In the genomic region with DNA sequence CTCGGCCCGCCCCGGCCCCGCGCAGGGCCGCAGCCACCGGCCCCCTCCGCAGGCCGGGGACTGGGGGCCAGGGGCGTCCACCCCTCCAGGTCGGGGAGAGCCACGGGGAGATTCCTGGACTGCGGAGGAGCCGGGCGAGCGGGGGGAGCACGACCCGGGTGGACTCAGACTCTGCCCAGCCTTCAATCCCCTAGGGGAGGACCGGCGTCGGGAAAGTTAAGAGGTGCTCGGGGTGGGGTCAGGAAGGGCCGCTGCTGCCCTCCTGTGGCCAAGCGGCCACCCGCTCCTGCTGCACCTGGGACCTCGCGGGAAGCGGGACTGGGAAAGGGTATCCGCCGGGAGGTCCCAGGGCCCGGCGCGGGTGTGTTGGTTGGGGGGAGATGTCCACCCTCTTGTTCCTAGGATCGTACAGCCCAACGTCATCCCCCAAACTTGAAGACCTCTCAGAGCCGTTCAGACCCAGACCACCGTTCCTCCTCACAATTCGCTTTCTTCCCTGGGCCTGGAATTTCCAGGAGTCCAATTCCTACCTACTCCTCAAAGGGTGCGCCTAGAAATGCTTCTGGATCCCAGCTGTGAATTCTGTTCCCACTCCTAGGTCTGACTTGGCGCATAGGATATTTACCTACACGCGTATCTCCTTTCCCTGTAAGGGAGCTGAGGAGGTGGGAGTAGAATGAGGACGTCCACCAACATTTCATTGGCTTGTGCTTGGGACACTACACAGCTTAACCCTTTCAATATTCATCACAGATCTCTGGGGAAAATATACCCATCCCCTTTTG, we compare ENCODE assay signal across 1 cellular context.
TF ChIP-seq lines count a peak whose summit lies in the region.

No MANE protein-coding gene starts in this region.

TF ChIP-seq in K562, 482 proteins besides CTCF, POLR2A, EP300 and RAD21 (continued from another document and continues in another):
- TF ChIP-seq, protein P1, sequence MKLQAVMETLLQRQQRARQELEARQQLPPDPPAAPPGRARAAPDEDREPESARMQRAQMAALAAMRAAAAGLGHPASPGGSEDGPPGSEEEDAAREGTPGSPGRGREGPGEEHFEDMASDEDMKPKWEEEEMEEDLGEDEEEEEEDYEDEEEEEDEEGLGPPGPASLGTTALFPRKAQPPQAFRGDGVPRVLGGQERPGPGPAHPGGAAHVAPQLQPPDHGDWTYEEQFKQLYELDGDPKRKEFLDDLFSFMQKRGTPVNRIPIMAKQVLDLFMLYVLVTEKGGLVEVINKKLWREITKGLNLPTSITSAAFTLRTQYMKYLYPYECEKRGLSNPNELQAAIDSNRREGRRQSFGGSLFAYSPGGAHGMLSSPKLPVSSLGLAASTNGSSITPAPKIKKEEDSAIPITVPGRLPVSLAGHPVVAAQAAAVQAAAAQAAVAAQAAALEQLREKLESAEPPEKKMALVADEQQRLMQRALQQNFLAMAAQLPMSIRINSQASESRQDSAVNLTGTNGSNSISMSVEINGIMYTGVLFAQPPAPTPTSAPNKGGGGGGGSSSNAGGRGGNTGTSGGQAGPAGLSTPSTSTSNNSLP (IDR thresholded peaks at IDR 0.05; ENCODE audit: borderline replicate concordance, low read depth, low read length): no peak
- no peak for TF ChIP-seq ZNF316 (IDR thresholded peaks at IDR 0.05)
- TF ChIP-seq RFX7 (CRISPR knock-in tag; IDR thresholded peaks at IDR 0.05): no peak
- no peak for TF ChIP-seq MAFG (tag; conservative IDR thresholded peaks at IDR 0.05)
- no peak for TF ChIP-seq ZNF24 (IDR thresholded peaks at IDR 0.05)
- TF ChIP-seq ZBTB7A (IDR thresholded peaks at IDR 0.05; ENCODE audit: borderline replicate concordance, control insufficient read depth, low read depth, low read length): no peak; the same call in 1 of the 2 replicates
- TF ChIP-seq, protein P2, sequence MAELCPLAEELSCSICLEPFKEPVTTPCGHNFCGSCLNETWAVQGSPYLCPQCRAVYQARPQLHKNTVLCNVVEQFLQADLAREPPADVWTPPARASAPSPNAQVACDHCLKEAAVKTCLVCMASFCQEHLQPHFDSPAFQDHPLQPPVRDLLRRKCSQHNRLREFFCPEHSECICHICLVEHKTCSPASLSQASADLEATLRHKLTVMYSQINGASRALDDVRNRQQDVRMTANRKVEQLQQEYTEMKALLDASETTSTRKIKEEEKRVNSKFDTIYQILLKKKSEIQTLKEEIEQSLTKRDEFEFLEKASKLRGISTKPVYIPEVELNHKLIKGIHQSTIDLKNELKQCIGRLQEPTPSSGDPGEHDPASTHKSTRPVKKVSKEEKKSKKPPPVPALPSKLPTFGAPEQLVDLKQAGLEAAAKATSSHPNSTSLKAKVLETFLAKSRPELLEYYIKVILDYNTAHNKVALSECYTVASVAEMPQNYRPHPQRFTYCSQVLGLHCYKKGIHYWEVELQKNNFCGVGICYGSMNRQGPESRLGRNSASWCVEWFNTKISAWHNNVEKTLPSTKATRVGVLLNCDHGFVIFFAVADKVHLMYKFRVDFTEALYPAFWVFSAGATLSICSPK (IDR thresholded peaks at IDR 0.05; ENCODE audit: borderline replicate concordance): no peak
- peak; percentile 86 for TF ChIP-seq CC2D1A (IDR thresholded peaks at IDR 0.05)
- no peak for TF ChIP-seq PCBP1 (IDR thresholded peaks at IDR 0.05; ENCODE audit: low read depth, low read length, poor library complexity, severe bottlenecking)
- TF ChIP-seq, protein P3, sequence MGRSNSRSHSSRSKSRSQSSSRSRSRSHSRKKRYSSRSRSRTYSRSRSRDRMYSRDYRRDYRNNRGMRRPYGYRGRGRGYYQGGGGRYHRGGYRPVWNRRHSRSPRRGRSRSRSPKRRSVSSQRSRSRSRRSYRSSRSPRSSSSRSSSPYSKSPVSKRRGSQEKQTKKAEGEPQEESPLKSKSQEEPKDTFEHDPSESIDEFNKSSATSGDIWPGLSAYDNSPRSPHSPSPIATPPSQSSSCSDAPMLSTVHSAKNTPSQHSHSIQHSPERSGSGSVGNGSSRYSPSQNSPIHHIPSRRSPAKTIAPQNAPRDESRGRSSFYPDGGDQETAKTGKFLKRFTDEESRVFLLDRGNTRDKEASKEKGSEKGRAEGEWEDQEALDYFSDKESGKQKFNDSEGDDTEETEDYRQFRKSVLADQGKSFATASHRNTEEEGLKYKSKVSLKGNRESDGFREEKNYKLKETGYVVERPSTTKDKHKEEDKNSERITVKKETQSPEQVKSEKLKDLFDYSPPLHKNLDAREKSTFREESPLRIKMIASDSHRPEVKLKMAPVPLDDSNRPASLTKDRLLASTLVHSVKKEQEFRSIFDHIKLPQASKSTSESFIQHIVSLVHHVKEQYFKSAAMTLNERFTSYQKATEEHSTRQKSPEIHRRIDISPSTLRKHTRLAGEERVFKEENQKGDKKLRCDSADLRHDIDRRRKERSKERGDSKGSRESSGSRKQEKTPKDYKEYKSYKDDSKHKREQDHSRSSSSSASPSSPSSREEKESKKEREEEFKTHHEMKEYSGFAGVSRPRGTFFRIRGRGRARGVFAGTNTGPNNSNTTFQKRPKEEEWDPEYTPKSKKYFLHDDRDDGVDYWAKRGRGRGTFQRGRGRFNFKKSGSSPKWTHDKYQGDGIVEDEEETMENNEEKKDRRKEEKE (IDR thresholded peaks at IDR 0.05; ENCODE audit: borderline replicate concordance in 1 of 2, control insufficient read depth in 1 of 2, low read depth in 2 of 2, low read length in 1 of 2): 0 out of 4 replicates have a peak, but pooled peaks of 1 of the 2 experiments have one; percentile 16
- TF ChIP-seq ZNF140 (CRISPR knock-in tag; IDR thresholded peaks at IDR 0.05): no peak
- TF ChIP-seq, protein P4, sequence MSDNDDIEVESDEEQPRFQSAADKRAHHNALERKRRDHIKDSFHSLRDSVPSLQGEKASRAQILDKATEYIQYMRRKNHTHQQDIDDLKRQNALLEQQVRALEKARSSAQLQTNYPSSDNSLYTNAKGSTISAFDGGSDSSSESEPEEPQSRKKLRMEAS (CRISPR knock-in tag; IDR thresholded peaks at IDR 0.05): no peak
- TF ChIP-seq FOXK2 (conservative IDR thresholded peaks at IDR 0.05 in 1 of 2, IDR thresholded peaks at IDR 0.05 in 1 of 2; ENCODE audit: low read depth in 2 of 2): 0 out of 4 replicates have a peak, but pooled peaks of 1 of the 2 experiments have one; percentile 24
- TF ChIP-seq CHD4 (IDR thresholded peaks at IDR 0.05; ENCODE audit: insufficient read depth, insufficient replicate concordance, low read depth, low read length, poor library complexity, severe bottlenecking): no peak
- TF ChIP-seq ZBTB8A (IDR thresholded peaks at IDR 0.05; ENCODE audit: partially characterized antibody): no peak
- TF ChIP-seq, protein P5, sequence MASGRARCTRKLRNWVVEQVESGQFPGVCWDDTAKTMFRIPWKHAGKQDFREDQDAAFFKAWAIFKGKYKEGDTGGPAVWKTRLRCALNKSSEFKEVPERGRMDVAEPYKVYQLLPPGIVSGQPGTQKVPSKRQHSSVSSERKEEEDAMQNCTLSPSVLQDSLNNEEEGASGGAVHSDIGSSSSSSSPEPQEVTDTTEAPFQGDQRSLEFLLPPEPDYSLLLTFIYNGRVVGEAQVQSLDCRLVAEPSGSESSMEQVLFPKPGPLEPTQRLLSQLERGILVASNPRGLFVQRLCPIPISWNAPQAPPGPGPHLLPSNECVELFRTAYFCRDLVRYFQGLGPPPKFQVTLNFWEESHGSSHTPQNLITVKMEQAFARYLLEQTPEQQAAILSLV (tag; IDR thresholded peaks at IDR 0.05): no peak
- TF ChIP-seq, protein P6, sequence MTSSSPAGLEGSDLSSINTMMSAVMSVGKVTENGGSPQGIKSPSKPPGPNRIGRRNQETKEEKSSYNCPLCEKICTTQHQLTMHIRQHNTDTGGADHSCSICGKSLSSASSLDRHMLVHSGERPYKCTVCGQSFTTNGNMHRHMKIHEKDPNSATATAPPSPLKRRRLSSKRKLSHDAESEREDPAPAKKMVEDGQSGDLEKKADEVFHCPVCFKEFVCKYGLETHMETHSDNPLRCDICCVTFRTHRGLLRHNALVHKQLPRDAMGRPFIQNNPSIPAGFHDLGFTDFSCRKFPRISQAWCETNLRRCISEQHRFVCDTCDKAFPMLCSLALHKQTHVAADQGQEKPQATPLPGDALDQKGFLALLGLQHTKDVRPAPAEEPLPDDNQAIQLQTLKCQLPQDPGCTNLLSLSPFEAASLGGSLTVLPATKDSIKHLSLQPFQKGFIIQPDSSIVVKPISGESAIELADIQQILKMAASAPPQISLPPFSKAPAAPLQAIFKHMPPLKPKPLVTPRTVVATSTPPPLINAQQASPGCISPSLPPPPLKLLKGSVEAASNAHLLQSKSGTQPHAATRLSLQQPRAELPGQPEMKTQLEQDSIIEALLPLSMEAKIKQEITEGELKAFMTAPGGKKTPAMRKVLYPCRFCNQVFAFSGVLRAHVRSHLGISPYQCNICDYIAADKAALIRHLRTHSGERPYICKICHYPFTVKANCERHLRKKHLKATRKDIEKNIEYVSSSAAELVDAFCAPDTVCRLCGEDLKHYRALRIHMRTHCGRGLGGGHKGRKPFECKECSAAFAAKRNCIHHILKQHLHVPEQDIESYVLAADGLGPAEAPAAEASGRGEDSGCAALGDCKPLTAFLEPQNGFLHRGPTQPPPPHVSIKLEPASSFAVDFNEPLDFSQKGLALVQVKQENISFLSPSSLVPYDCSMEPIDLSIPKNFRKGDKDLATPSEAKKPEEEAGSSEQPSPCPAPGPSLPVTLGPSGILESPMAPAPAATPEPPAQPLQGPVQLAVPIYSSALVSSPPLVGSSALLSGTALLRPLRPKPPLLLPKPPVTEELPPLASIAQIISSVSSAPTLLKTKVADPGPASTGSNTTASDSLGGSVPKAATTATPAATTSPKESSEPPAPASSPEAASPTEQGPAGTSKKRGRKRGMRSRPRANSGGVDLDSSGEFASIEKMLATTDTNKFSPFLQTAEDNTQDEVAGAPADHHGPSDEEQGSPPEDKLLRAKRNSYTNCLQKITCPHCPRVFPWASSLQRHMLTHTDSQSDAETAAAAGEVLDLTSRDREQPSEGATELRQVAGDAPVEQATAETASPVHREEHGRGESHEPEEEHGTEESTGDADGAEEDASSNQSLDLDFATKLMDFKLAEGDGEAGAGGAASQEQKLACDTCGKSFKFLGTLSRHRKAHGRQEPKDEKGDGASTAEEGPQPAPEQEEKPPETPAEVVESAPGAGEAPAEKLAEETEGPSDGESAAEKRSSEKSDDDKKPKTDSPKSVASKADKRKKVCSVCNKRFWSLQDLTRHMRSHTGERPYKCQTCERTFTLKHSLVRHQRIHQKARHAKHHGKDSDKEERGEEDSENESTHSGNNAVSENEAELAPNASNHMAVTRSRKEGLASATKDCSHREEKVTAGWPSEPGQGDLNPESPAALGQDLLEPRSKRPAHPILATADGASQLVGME (CRISPR knock-in tag; IDR thresholded peaks at IDR 0.05): peak; percentile 75; the same call in 1 of the 2 replicates
- no peak for TF ChIP-seq DIDO1 (tag; IDR thresholded peaks at IDR 0.05; ENCODE audit: low read depth)
- TF ChIP-seq OTX1 (CRISPR knock-in tag; IDR thresholded peaks at IDR 0.05): no peak
- TF ChIP-seq POLR2H (tag; IDR thresholded peaks at IDR 0.05; ENCODE audit: low read depth): no peak
- no peak for TF ChIP-seq ZNF699 (CRISPR knock-in tag; IDR thresholded peaks at IDR 0.05; ENCODE audit: insufficient replicate concordance)
- TF ChIP-seq, protein P7, sequence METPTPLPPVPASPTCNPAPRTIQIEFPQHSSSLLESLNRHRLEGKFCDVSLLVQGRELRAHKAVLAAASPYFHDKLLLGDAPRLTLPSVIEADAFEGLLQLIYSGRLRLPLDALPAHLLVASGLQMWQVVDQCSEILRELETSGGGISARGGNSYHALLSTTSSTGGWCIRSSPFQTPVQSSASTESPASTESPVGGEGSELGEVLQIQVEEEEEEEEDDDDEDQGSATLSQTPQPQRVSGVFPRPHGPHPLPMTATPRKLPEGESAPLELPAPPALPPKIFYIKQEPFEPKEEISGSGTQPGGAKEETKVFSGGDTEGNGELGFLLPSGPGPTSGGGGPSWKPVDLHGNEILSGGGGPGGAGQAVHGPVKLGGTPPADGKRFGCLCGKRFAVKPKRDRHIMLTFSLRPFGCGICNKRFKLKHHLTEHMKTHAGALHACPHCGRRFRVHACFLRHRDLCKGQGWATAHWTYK (CRISPR knock-in tag; IDR thresholded peaks at IDR 0.05): 0 out of 2 replicates have a peak, but pooled peaks have one; percentile 26
- TF ChIP-seq FUS (optimal IDR thresholded peaks at IDR 0.05; ENCODE audit: low read depth, low read length): no peak
- no peak for TF ChIP-seq GTF2A2 (tag; IDR thresholded peaks at IDR 0.05)
- no peak for TF ChIP-seq TEAD4 (IDR thresholded peaks at IDR 0.05; ENCODE audit: low read length)
- no peak for TF ChIP-seq TEAD4 (CRISPR knock-in tag; IDR thresholded peaks at IDR 0.05; ENCODE audit: borderline replicate concordance)
- TF ChIP-seq ZNF174 (CRISPR knock-in tag; IDR thresholded peaks at IDR 0.05): no peak
- TF ChIP-seq, protein P8, sequence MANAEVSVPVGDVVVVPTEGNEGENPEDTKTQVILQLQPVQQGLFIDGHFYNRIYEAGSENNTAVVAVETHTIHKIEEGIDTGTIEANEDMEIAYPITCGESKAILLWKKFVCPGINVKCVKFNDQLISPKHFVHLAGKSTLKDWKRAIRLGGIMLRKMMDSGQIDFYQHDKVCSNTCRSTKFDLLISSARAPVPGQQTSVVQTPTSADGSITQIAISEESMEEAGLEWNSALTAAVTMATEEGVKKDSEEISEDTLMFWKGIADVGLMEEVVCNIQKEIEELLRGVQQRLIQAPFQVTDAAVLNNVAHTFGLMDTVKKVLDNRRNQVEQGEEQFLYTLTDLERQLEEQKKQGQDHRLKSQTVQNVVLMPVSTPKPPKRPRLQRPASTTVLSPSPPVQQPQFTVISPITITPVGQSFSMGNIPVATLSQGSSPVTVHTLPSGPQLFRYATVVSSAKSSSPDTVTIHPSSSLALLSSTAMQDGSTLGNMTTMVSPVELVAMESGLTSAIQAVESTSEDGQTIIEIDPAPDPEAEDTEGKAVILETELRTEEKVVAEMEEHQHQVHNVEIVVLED (CRISPR knock-in tag; IDR thresholded peaks at IDR 0.05): no peak
- no peak for TF ChIP-seq ZNF75A (CRISPR knock-in tag; IDR thresholded peaks at IDR 0.05)
- TF ChIP-seq TCF3 (CRISPR knock-in tag; IDR thresholded peaks at IDR 0.05): peak; percentile 4; the same call in 1 of the 2 replicates
- no peak for TF ChIP-seq RBM14 (IDR thresholded peaks at IDR 0.05; ENCODE audit: borderline replicate concordance, insufficient read depth, low read depth, low read length)
- no peak for TF ChIP-seq KAT8 (IDR thresholded peaks at IDR 0.05; ENCODE audit: low read depth)
- TF ChIP-seq TEAD2 (tag; IDR thresholded peaks at IDR 0.05): no peak
- TF ChIP-seq, protein P9, sequence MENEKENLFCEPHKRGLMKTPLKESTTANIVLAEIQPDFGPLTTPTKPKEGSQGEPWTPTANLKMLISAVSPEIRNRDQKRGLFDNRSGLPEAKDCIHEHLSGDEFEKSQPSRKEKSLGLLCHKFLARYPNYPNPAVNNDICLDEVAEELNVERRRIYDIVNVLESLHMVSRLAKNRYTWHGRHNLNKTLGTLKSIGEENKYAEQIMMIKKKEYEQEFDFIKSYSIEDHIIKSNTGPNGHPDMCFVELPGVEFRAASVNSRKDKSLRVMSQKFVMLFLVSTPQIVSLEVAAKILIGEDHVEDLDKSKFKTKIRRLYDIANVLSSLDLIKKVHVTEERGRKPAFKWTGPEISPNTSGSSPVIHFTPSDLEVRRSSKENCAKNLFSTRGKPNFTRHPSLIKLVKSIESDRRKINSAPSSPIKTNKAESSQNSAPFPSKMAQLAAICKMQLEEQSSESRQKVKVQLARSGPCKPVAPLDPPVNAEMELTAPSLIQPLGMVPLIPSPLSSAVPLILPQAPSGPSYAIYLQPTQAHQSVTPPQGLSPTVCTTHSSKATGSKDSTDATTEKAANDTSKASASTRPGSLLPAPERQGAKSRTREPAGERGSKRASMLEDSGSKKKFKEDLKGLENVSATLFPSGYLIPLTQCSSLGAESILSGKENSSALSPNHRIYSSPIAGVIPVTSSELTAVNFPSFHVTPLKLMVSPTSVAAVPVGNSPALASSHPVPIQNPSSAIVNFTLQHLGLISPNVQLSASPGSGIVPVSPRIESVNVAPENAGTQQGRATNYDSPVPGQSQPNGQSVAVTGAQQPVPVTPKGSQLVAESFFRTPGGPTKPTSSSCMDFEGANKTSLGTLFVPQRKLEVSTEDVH (IDR thresholded peaks at IDR 0.05; ENCODE audit: low read depth, partially characterized antibody): no peak
- TF ChIP-seq ZNF644 (tag; IDR thresholded peaks at IDR 0.05; ENCODE audit: low read depth): no peak
- no peak for TF ChIP-seq NCOR1 (IDR thresholded peaks at IDR 0.05)
- no peak for TF ChIP-seq BRD4 (IDR thresholded peaks at IDR 0.05)
- TF ChIP-seq TAF7 (tag; IDR thresholded peaks at IDR 0.05): no peak
